8 cellular contexts compared by ENCODE assay signal in the genomic region with DNA sequence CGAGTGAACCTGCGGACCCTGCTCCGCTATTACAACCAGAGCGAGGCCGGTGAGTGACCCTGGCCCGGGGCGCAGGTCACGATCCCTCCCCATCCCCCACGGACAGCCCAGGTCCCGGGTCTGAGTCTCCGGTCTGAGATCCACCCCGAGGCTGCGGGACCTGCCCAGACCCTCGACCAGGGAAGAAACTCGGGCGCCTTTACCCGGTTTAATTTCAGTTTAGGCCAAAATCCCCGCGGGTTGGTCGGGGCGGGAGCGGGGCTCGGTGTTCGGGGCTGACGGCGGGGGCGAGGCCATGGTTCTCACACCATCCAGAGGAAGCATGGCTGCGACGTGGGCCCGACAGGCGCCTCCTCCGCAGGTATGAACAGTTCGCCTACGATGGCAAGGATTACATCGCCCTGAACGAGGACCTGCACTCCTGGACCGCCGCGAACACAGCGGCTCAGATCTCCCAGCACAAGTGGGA. TPM values are rescaled to one million over a fixed set of nuclear protein-coding genes. Genes with fewer than 3 reads are reported as not detected.
DNase-seq lines count a peak whose midpoint lies in the region; ATAC-seq and TF ChIP-seq lines count a peak whose summit lies in the region.

No MANE protein-coding gene starts in this region.

- peaks cover 6% of the 10 kb centered on the region; the same call in 1 of the 2 replicates for H3K4me1 ChIP-seq in ES-I3 (ENCODE audit: insufficient read depth, low read length)
- H3K4me1 ChIP-seq in psoas muscle: no peaks in the 10 kb centered on the region

- no peak for TF ChIP-seq CTCF in psoas muscle (IDR thresholded peaks at IDR 0.05)

- intact Hi-C loops in head of caudate nucleus (cut with DNase I): no loop called here
- intact Hi-C loops in psoas muscle (cut with DNase I): no loop called here

- peak; percentile 12 for ATAC-seq in HG03378 (IDR thresholded peaks at IDR 0.05; ENCODE audit: unreplicated experiment)
- peak in 3 of 4 donors; percentile 3 to 33 (median 7) for ATAC-seq in psoas muscle

- DNase-seq in activated T-cell treated with anti-CD3 and anti-CD28 coated beads, Interleukin-2, amount 50 U/mL, for 1 hour: peak; percentile 43
- DNase-seq in head of caudate nucleus (peak in 31 of 42 donors; percentile 2 to 55 (median 26)), psoas muscle (no peak), NCI-H2107 (lab: John Stamatoyannopoulos, UW) (no peak), dedifferentiated amniotic fluid mesenchymal stem cell (ENCODE audit: extremely low spot score) (no peak), midbrain (lab: John Stamatoyannopoulos, UW) (no peak)

- no peak overlapping the region for H3K27ac ChIP-seq in psoas muscle

- H3K27me3 ChIP-seq in psoas muscle (ENCODE audit: insufficient read depth in 3 of 3, low read length in 2 of 3): peaks cover 0 to 9% (median 0%) of the 10 kb centered on the region in 3 donors

- peak overlapping the region; percentile 96 for H3K4me3 ChIP-seq in psoas muscle

- H3K36me3 ChIP-seq in ES-I3 (ENCODE audit: insufficient read depth, low read length) (peaks cover 5% of the 10 kb centered on the region), psoas muscle (ENCODE audit: insufficient read depth in 1 of 2, low read depth in 1 of 2) (peaks cover 0 to 5% of the 10 kb centered on the region in 2 donors)

- WGBS in psoas muscle, 3 donors: 8 to 9% (median 8%) methylated on average over 35 to 40 of the region's 40 CpGs

- H3K9me3 ChIP-seq in ES-I3 (ENCODE audit: control insufficient read depth, insufficient read depth, low read length) (0 out of 2 replicates have a peak, but pooled peaks cover 3% of the 10 kb centered on the region), psoas muscle (no peaks in the 10 kb centered on the region)

- peak overlapping the region; percentile 74 for H3K9ac ChIP-seq in ES-I3 (ENCODE audit: low read depth, low read length)

RNA-seq across cellular contexts. Expression of gene TRIM26, which starts 46.9 kb away (rescaled TPM):
- 10 to 100 TPM; 13.2 to 18.1 (median 14.8) TPM for total RNA-seq in psoas muscle
- polyA plus RNA-seq in psoas muscle: 10 to 100 TPM; 13.1 to 36.4 (median 17.9) TPM

Comparison
In these comparisons a context has a peak if more than half of its experiments do, and no peak if none do; other contexts are left out.
1. DNase-seq: peak in activated T-cell treated with anti-CD3 and anti-CD28 coated beads, Interleukin-2, amount 50 U/mL, for 1 hour (single experiment) and head of caudate nucleus (31 of 42); none in psoas muscle (0 of 2), NCI-H2107 (single experiment), dedifferentiated amniotic fluid mesenchymal stem cell (single experiment) and midbrain (single experiment).